35 cellular contexts compared by ENCODE assay signal in the genomic region with DNA sequence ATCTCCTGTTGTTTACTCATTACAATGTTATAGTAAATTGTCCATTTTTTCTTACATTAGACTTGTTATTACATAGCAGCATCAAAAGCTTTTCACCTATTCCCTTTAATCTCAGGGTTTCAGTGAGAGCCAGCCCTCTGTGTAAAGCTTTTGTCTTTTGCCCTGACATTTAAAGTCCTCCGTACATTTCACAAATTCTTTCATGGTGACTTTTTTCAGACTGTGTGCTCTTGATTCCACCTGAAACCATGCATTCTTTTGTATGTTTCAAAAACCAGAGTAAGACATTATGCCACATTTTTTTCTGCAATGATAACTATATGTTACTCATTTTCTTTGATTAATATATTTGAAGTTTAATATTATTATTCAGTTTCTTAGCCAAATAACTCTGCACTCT.
"Had no signal": no experiment of that assay in that cellular context is flagged by ENCODE, and none has a peak within 500 bp of the region (broad histone marks: within the 10 kb centered on the region; RNA-seq: fewer than 3 reads in every experiment).

No MANE protein-coding gene starts in this region.

- H3K4me1 Mint-ChIP-seq: activated CD4-positive, alpha-beta memory T cell treated with anti-CD3 and anti-CD28 coated beads, Interleukin-2, amount 10 ng/mL, durations not matched to agents 7 days and 5 days; activated CD4-positive, alpha-beta T cell treated with anti-CD3 and anti-CD28 coated beads, Interleukin-2, amount 10 ng/mL, durations not matched to agents 7 days and 5 days; activated naive CD4-positive, alpha-beta T cell treated with anti-CD3 and anti-CD28 coated beads, Interleukin-2, amount 50 U/mL, for 24 hours; activated naive CD8-positive, alpha-beta T cell treated with anti-CD3 and anti-CD28 coated beads for 36 hours; activated naive CD8-positive, alpha-beta T cell treated with anti-CD3 and anti-CD28 coated beads, Interleukin-2, amount 50 U/mL, for 24 hours; brain; endodermal cell; WTC11 had no signal

- H3K9me3 ChIP-seq: adrenal gland, breast epithelium, gastrocnemius medialis had no signal

- H3K27me3 ChIP-seq: adrenal gland, breast epithelium, cardiac muscle cell, dorsolateral prefrontal cortex, gastrocnemius medialis had no signal

- H3K4me3 ChIP-seq: adrenal gland, breast epithelium, cardiac muscle cell, coronary artery, dorsolateral prefrontal cortex, gastrocnemius medialis had no signal

- H3K27ac ChIP-seq: adrenal gland, breast epithelium, cardiac muscle cell, coronary artery, dorsolateral prefrontal cortex, gastrocnemius medialis, VCaP had no signal

- H3K36me3 Mint-ChIP-seq: activated naive CD4-positive, alpha-beta T cell treated with anti-CD3 and anti-CD28 coated beads, Interleukin-2, amount 50 U/mL, for 24 hours; activated naive CD8-positive, alpha-beta T cell treated with anti-CD3 and anti-CD28 coated beads for 36 hours; brain; WTC11 had no signal

- H3K4me3 Mint-ChIP-seq: activated CD4-positive, alpha-beta memory T cell treated with anti-CD3 and anti-CD28 coated beads, Interleukin-2, amount 10 ng/mL, durations not matched to agents 7 days and 5 days; activated CD4-positive, alpha-beta T cell treated with anti-CD3 and anti-CD28 coated beads, Interleukin-2, amount 10 ng/mL, durations not matched to agents 7 days and 5 days; activated naive CD4-positive, alpha-beta T cell treated with anti-CD3 and anti-CD28 coated beads for 36 hours; activated naive CD4-positive, alpha-beta T cell treated with anti-CD3 and anti-CD28 coated beads, Interleukin-2, amount 50 U/mL, for 24 hours; activated naive CD8-positive, alpha-beta T cell treated with anti-CD3 and anti-CD28 coated beads for 36 hours; activated naive CD8-positive, alpha-beta T cell treated with anti-CD3 and anti-CD28 coated beads, Interleukin-2, amount 50 U/mL, for 24 hours; activated T-helper 1 cell treated with anti-CD3 and anti-CD28 coated beads, Interleukin-12 subunit alpha, Interleukin-12 subunit beta, Interleukin-2, Interleukin-4 antibody, amounts not matched to agents 30 ng/mL and 10 ng/mL and 1 ng/mL, durations not matched to agents 14 hours and 24 hours and 36 hours; brain; dendritic cell treated with granulocyte-macrophage colony-stimulating factor and Interleukin-4, amounts not matched to agents 40 ng/mL and 50 ng/mL, for 4 days; endodermal cell; WTC11 had no signal

- H3K36me3 ChIP-seq: adrenal gland, breast epithelium, cardiac muscle cell, gastrocnemius medialis had no signal

- H3K4me1 ChIP-seq: adrenal gland, breast epithelium, gastrocnemius medialis had no signal

- DNase-seq: activated CD4-positive, alpha-beta memory T cell treated with anti-CD3 and anti-CD28 coated beads, Interleukin-2, amount 10 ng/mL, durations not matched to agents 7 days and 5 days; activated CD4-positive, alpha-beta T cell treated with anti-CD3 and anti-CD28 coated beads for 1 hour; activated CD4-positive, alpha-beta T cell treated with anti-CD3 and anti-CD28 coated beads for 4 hours; activated CD4-positive, alpha-beta T cell treated with anti-CD3 and anti-CD28 coated beads, Interleukin-2, amount 10 ng/mL, durations not matched to agents 7 days and 5 days; activated CD4-positive, alpha-beta T cell treated with anti-CD3 and anti-CD28 coated beads, Interleukin-2, amount 50 U/mL, for 4 hours; activated CD8-positive, alpha-beta memory T cell treated with anti-CD3 and anti-CD28 coated beads for 24 hours; activated effector memory CD4-positive, alpha-beta T cell treated with anti-CD3 and anti-CD28 coated beads, Interleukin-2, amount 50 U/mL, for 16 hours; activated naive CD4-positive, alpha-beta T cell treated with anti-CD3 and anti-CD28 coated beads for 36 hours; activated naive CD8-positive, alpha-beta T cell treated with anti-CD3 and anti-CD28 coated beads for 36 hours; activated naive CD8-positive, alpha-beta T cell treated with anti-CD3 and anti-CD28 coated beads, Interleukin-2, amount 50 U/mL, for 24 hours; activated T-cell treated with anti-CD3 and anti-CD28 coated beads, Interleukin-2, amount 50 U/mL, for 1 hour; activated T-cell treated with anti-CD3 and anti-CD28 coated beads, Interleukin-2, amount 50 U/mL, for 48 hours; adrenal gland; amygdala; aorta; central memory CD4-positive, alpha-beta T cell; cerebellar nuclear complex; dorsolateral prefrontal cortex; effector memory CD4-positive, alpha-beta T cell; endodermal cell; foreskin fibroblast; gastrocnemius medialis; glutamatergic neuron; T-helper 2 cell had no signal

- ATAC-seq: activated naive CD8-positive, alpha-beta T cell treated with anti-CD3 and anti-CD28 coated beads, Interleukin-2, amount 50 U/mL, for 24 hours; esophagus mucosa; gastrocnemius medialis; WTC11 had no signal

- H3K27me3 Mint-ChIP-seq: activated CD4-positive, alpha-beta memory T cell treated with anti-CD3 and anti-CD28 coated beads, Interleukin-2, amount 10 ng/mL, durations not matched to agents 7 days and 5 days; activated CD4-positive, alpha-beta T cell treated with anti-CD3 and anti-CD28 coated beads, Interleukin-2, amount 10 ng/mL, durations not matched to agents 7 days and 5 days; activated naive CD4-positive, alpha-beta T cell treated with anti-CD3 and anti-CD28 coated beads, Interleukin-2, amount 50 U/mL, for 24 hours; activated naive CD8-positive, alpha-beta T cell treated with anti-CD3 and anti-CD28 coated beads for 36 hours; activated naive CD8-positive, alpha-beta T cell treated with anti-CD3 and anti-CD28 coated beads, Interleukin-2, amount 50 U/mL, for 24 hours; dendritic cell treated with granulocyte-macrophage colony-stimulating factor and Interleukin-4, amounts not matched to agents 40 ng/mL and 50 ng/mL, for 4 days had no signal

- H3K27ac Mint-ChIP-seq: activated CD4-positive, alpha-beta memory T cell treated with anti-CD3 and anti-CD28 coated beads, Interleukin-2, amount 10 ng/mL, durations not matched to agents 7 days and 5 days; activated CD4-positive, alpha-beta T cell treated with anti-CD3 and anti-CD28 coated beads, Interleukin-2, amount 10 ng/mL, durations not matched to agents 7 days and 5 days; activated naive CD4-positive, alpha-beta T cell treated with anti-CD3 and anti-CD28 coated beads for 36 hours; activated naive CD4-positive, alpha-beta T cell treated with anti-CD3 and anti-CD28 coated beads, Interleukin-2, amount 50 U/mL, for 24 hours; activated naive CD8-positive, alpha-beta T cell treated with anti-CD3 and anti-CD28 coated beads for 36 hours; activated naive CD8-positive, alpha-beta T cell treated with anti-CD3 and anti-CD28 coated beads, Interleukin-2, amount 50 U/mL, for 24 hours; activated T-helper 1 cell treated with anti-CD3 and anti-CD28 coated beads, Interleukin-12 subunit alpha, Interleukin-12 subunit beta, Interleukin-2, Interleukin-4 antibody, amounts not matched to agents 30 ng/mL and 10 ng/mL and 1 ng/mL, durations not matched to agents 14 hours and 24 hours and 36 hours; activated T-helper 2 cell treated with anti-CD3 and anti-CD28 coated beads, Interferon-gamma antibody, Interleukin-2, Interleukin-4, amounts not matched to agents 10 μg/mL and 5 μg/mL and 100 μg/mL, durations not matched to agents 14 hours and 24 hours and 36 hours; brain; dendritic cell treated with granulocyte-macrophage colony-stimulating factor and Interleukin-4, amounts not matched to agents 40 ng/mL and 50 ng/mL, for 4 days; endodermal cell; WTC11 had no signal

- H3K9me3 Mint-ChIP-seq: dendritic cell treated with granulocyte-macrophage colony-stimulating factor and Interleukin-4, amounts not matched to agents 40 ng/mL and 50 ng/mL, for 4 days; endodermal cell; WTC11 had no signal
